ENCODE assay signal across 19 cellular contexts in the genomic region with DNA sequence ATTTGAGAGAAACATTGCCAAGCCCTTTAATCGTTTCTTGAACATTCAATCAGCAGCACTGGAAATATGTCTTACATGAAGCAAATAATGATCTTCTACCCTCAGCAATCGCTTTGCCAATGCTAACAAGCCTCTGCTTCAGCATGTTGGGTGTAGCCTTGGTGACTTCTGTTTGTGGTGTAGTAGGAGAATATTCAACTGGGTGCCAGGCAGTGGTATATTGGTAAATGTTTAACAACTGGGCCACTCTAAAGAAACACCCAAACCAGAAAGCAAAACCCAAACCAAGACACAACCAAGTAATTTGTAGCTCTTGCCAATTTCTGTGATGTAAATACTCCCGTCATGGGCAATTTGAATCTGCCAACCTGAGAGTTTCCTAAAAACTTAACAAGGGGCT. TPM values are rescaled to one million over a fixed set of nuclear protein-coding genes. Genes with fewer than 3 reads are reported as not detected.
"Had no signal": no experiment of that assay in that cellular context is flagged by ENCODE, and none has a peak within 500 bp of the region (broad histone marks: within the 10 kb centered on the region; RNA-seq: fewer than 3 reads in every experiment).

No MANE protein-coding gene starts in this region.

- H3K4me1 Mint-ChIP-seq: activated B cell treated with CpG ODN at 0.5 μM for 24 hours had no signal

- H3K4me1 ChIP-seq: uterus had no signal

- H3K36me3 Mint-ChIP-seq: activated naive CD8-positive, alpha-beta T cell treated with anti-CD3 and anti-CD28 coated beads, Interleukin-2, amount 10 ng/mL, durations not matched to agents 7 days and 5 days; brain; natural killer cell; stimulated activated memory B cell treated with anti-CD40 and anti-IgM and Interleukin-4, amounts not matched to agents 10 μg/mL and 1 μg/mL and 100 μg/mL, for 72 hours had no signal

- H3K9me3 Mint-ChIP-seq: activated B cell treated with CpG ODN at 0.5 μM for 24 hours; activated CD4-positive, alpha-beta T cell treated with anti-CD3 and anti-CD28 coated beads, Interleukin-2, amount 10 ng/mL, durations not matched to agents 24 days and 14 days; activated naive CD8-positive, alpha-beta T cell treated with anti-CD3 and anti-CD28 coated beads, Interleukin-2, amount 10 ng/mL, durations not matched to agents 7 days and 5 days; activated T-helper 1 cell treated with anti-CD3 and anti-CD28 coated beads, Interleukin-12 subunit alpha, Interleukin-12 subunit beta, Interleukin-2, Interleukin-4 antibody, amounts not matched to agents 30 ng/mL and 10 ng/mL and 1 ng/mL, durations not matched to agents 14 hours and 24 hours and 36 hours; natural killer cell; stimulated activated memory B cell treated with anti-CD40 and anti-IgM and Interleukin-4, amounts not matched to agents 10 μg/mL and 1 μg/mL and 100 μg/mL, for 72 hours had no signal

- H3K27me3 ChIP-seq: heart left ventricle, tibial artery, uterus had no signal

- H3K27me3 Mint-ChIP-seq: activated CD4-positive, alpha-beta T cell treated with anti-CD3 and anti-CD28 coated beads, Interleukin-2, amount 10 ng/mL, durations not matched to agents 24 days and 14 days had no signal

- H3K27ac Mint-ChIP-seq: activated B cell treated with CpG ODN at 0.5 μM for 24 hours; activated CD4-positive, alpha-beta T cell treated with anti-CD3 and anti-CD28 coated beads, Interleukin-2, amount 10 ng/mL, durations not matched to agents 24 days and 14 days; activated naive CD8-positive, alpha-beta T cell treated with anti-CD3 and anti-CD28 coated beads, Interleukin-2, amount 10 ng/mL, durations not matched to agents 7 days and 5 days; activated T-helper 1 cell treated with anti-CD3 and anti-CD28 coated beads, Interleukin-12 subunit alpha, Interleukin-12 subunit beta, Interleukin-2, Interleukin-4 antibody, amounts not matched to agents 30 ng/mL and 10 ng/mL and 1 ng/mL, durations not matched to agents 14 hours and 24 hours and 36 hours; brain; natural killer cell; stimulated activated memory B cell treated with anti-CD40 and anti-IgM and Interleukin-4, amounts not matched to agents 10 μg/mL and 1 μg/mL and 100 μg/mL, for 72 hours had no signal

- H3K9me3 ChIP-seq: heart left ventricle, tibial artery, uterus had no signal

- H3K4me3 ChIP-seq: coronary artery, heart left ventricle, tibial artery, uterus had no signal

- H3K27ac ChIP-seq: coronary artery, tibial artery, uterus had no signal

- H3K4me3 Mint-ChIP-seq: activated B cell treated with CpG ODN at 0.5 μM for 24 hours; activated CD4-positive, alpha-beta T cell treated with anti-CD3 and anti-CD28 coated beads, Interleukin-2, amount 10 ng/mL, durations not matched to agents 24 days and 14 days; activated naive CD8-positive, alpha-beta T cell treated with anti-CD3 and anti-CD28 coated beads, Interleukin-2, amount 10 ng/mL, durations not matched to agents 7 days and 5 days; activated T-helper 1 cell treated with anti-CD3 and anti-CD28 coated beads, Interleukin-12 subunit alpha, Interleukin-12 subunit beta, Interleukin-2, Interleukin-4 antibody, amounts not matched to agents 30 ng/mL and 10 ng/mL and 1 ng/mL, durations not matched to agents 14 hours and 24 hours and 36 hours; brain; natural killer cell; stimulated activated memory B cell treated with anti-CD40 and anti-IgM and Interleukin-4, amounts not matched to agents 10 μg/mL and 1 μg/mL and 100 μg/mL, for 72 hours had no signal

- ATAC-seq: heart left ventricle; natural killer cell; stimulated activated memory B cell treated with anti-CD40 and anti-IgM and Interleukin-4, amounts not matched to agents 10 μg/mL and 1 μg/mL and 100 μg/mL, for 72 hours had no signal

- H3K36me3 ChIP-seq: heart left ventricle, tibial artery, uterus had no signal

- DNase-seq: activated B cell treated with CpG ODN at 0.5 μM for 24 hours; activated CD4-positive, alpha-beta T cell treated with anti-CD3 and anti-CD28 coated beads, Interleukin-2, amount 10 ng/mL, durations not matched to agents 24 days and 14 days; activated CD8-positive, alpha-beta memory T cell treated with anti-CD3 and anti-CD28 coated beads for 24 hours; activated naive CD4-positive, alpha-beta T cell; activated naive CD8-positive, alpha-beta T cell treated with anti-CD3 and anti-CD28 coated beads, Interleukin-2, amount 10 ng/mL, durations not matched to agents 7 days and 5 days; central memory CD4-positive, alpha-beta T cell; foreskin fibroblast; heart left ventricle; mammary epithelial cell; natural killer cell; posterior cingulate gyrus; stimulated activated CD4-positive, alpha-beta T cell treated with anti-CD3 and anti-CD28 coated beads, Interleukin-2, amount 100 ng/mL, for 48 hours; tibial artery; uterus had no signal

RNA-seq across cellular contexts. Expression of a gene that starts 9.7 kb away (rescaled TPM):
- total RNA-seq: activated B cell treated with CpG ODN at 0.5 μM for 24 hours; activated CD4-positive, alpha-beta T cell treated with anti-CD3 and anti-CD28 coated beads, Interleukin-2, amount 10 ng/mL, durations not matched to agents 24 days and 14 days; activated naive CD8-positive, alpha-beta T cell treated with anti-CD3 and anti-CD28 coated beads, Interleukin-2, amount 10 ng/mL, durations not matched to agents 7 days and 5 days; activated T-helper 1 cell treated with anti-CD3 and anti-CD28 coated beads, Interleukin-12 subunit alpha, Interleukin-12 subunit beta, Interleukin-2, Interleukin-4 antibody, amounts not matched to agents 30 ng/mL and 10 ng/mL and 1 ng/mL, durations not matched to agents 14 hours and 24 hours and 36 hours; natural killer cell; T-helper 2 cell treated with Interferon-gamma antibody and Interleukin-4, amounts not matched to agents 100 ng/mL and 5 ng/mL, for 36 hours had no signal
